Comparison of ENCODE assay signal across 8 cellular contexts in genomic region chr18:48829443-48830149, GRCh38.
DNase-seq lines count a peak whose midpoint lies in the region; ATAC-seq and TF ChIP-seq lines count a peak whose summit lies in the region.

No MANE protein-coding gene starts in this region.

- H3K36me3 ChIP-seq in lower lobe of right lung (no peaks in the 10 kb centered on the region), A673 (ENCODE audit: insufficient read depth, low read length, poor library complexity, severe bottlenecking) (no peaks in the 10 kb centered on the region)

- no TSS peak for BruUV-seq in A673 (replicated peaks; lab: Mats Ljungman, UMichigan)

- peak; percentile 13 to 16 for DNase-seq in activated T-cell treated with anti-CD3 and anti-CD28 coated beads, Interleukin-2, amount 50 U/mL, for 48 hours
- DNase-seq in activated T-cell treated with anti-CD3 and anti-CD28 coated beads, Interleukin-2, amount 50 U/mL, for 72 hours, result no peak
- no peak for DNase-seq in activated T-helper 1 cell treated with anti-CD3 and anti-CD28 coated beads, Interleukin-12 subunit alpha, Interleukin-12 subunit beta, Interleukin-2, Interleukin-4 antibody, amounts not matched to agents 30 ng/mL and 10 ng/mL and 1 ng/mL, durations not matched to agents 14 hours and 24 hours and 36 hours (ENCODE audit: low spot score)
- DNase-seq in lower lobe of right lung (peak; percentile 51), ureter (ENCODE audit: low spot score) (peak; percentile 48), OCI-M2 (lab: John Stamatoyannopoulos, UW; ENCODE audit: unreplicated experiment) (no peak), A673 (ENCODE audit: low spot score) (no peak)

- intact Hi-C loops in activated T-helper 1 cell treated with anti-CD3 and anti-CD28 coated beads, Interleukin-12 subunit alpha, Interleukin-12 subunit beta, Interleukin-2, Interleukin-4 antibody, amounts not matched to agents 30 ng/mL and 10 ng/mL and 1 ng/mL, durations not matched to agents 14 hours and 24 hours and 36 hours (cut with micrococcal nuclease), result loop anchor here (5.0 kb wide), 1 partner anchor 103 kb away; no protein-coding TSS in a partner anchor
- intact Hi-C loops in lower lobe of right lung (cut with DNase I) (no loop called here), A673 (cut with micrococcal nuclease; ENCODE audit: unreplicated experiment) (no loop called here)

- ATAC-seq in activated T-cell treated with anti-CD3 and anti-CD28 coated beads, Interleukin-2, amount 50 U/mL, for 72 hours (replicated peaks in 1 of 2), result no peak
- ATAC-seq in lower lobe of right lung (no peak), HG03432 (IDR thresholded peaks at IDR 0.05; ENCODE audit: unreplicated experiment) (no peak)

- TF ChIP-seq CTCF in lower lobe of right lung (IDR thresholded peaks at IDR 0.05) (no peak), A673 (conservative IDR thresholded peaks at IDR 0.05; ENCODE audit: low read depth, low read length) (no peak)

- POLR2A ChIA-PET in A673 (lab: Charles Lee; ENCODE audit: low non-redundant PET), result interaction anchor here (0.5 to 0.6 kb wide), 2 partner anchors 243 to 549 kb away, joined by 9 to 10 read pairs; no protein-coding TSS in a partner anchor

- no peaks in the 10 kb centered on the region for H3K36me3 Mint-ChIP-seq in activated T-cell treated with anti-CD3 and anti-CD28 coated beads, Interleukin-2, amount 50 U/mL, for 72 hours (ENCODE audit: insufficient read depth in 2 of 2)
- no peaks in the 10 kb centered on the region for H3K36me3 Mint-ChIP-seq in activated T-helper 1 cell treated with anti-CD3 and anti-CD28 coated beads, Interleukin-12 subunit alpha, Interleukin-12 subunit beta, Interleukin-2, Interleukin-4 antibody, amounts not matched to agents 30 ng/mL and 10 ng/mL and 1 ng/mL, durations not matched to agents 14 hours and 24 hours and 36 hours (ENCODE audit: low read depth)

- H3K27ac ChIP-seq in lower lobe of right lung, result no peak overlapping the region
- H3K27ac ChIP-seq in A673 (ENCODE audit: low read depth, low read length, poor library complexity, severe bottlenecking), result no peak overlapping the region

- CTCF ChIA-PET in A673 (lab: Charles Lee), result no interaction called here

- no peaks in the 10 kb centered on the region for H3K27me3 Mint-ChIP-seq in activated T-cell treated with anti-CD3 and anti-CD28 coated beads, Interleukin-2, amount 50 U/mL, for 72 hours (ENCODE audit: low read depth)
- H3K27me3 Mint-ChIP-seq in activated T-helper 1 cell treated with anti-CD3 and anti-CD28 coated beads, Interleukin-12 subunit alpha, Interleukin-12 subunit beta, Interleukin-2, Interleukin-4 antibody, amounts not matched to agents 30 ng/mL and 10 ng/mL and 1 ng/mL, durations not matched to agents 14 hours and 24 hours and 36 hours (ENCODE audit: insufficient read depth), result peaks cover 4% of the 10 kb centered on the region

- H3K9me3 ChIP-seq in lower lobe of right lung (no peaks in the 10 kb centered on the region), A673 (ENCODE audit: low read depth, low read length, poor library complexity, severe bottlenecking) (no peaks in the 10 kb centered on the region)

- no peak overlapping the region for H3K4me3 Mint-ChIP-seq in activated T-cell treated with anti-CD3 and anti-CD28 coated beads, Interleukin-2, amount 50 U/mL, for 72 hours
- H3K4me3 Mint-ChIP-seq in activated T-helper 1 cell treated with anti-CD3 and anti-CD28 coated beads, Interleukin-12 subunit alpha, Interleukin-12 subunit beta, Interleukin-2, Interleukin-4 antibody, amounts not matched to agents 30 ng/mL and 10 ng/mL and 1 ng/mL, durations not matched to agents 14 hours and 24 hours and 36 hours, result no peak overlapping the region

- H3K4me3 ChIP-seq in lower lobe of right lung (no peak overlapping the region), A673 (ENCODE audit: low read depth, low read length, poor library complexity, severe bottlenecking) (no peak overlapping the region)

- peaks cover 34% of the 10 kb centered on the region for H3K4me1 Mint-ChIP-seq in activated T-cell treated with anti-CD3 and anti-CD28 coated beads, Interleukin-2, amount 50 U/mL, for 72 hours (ENCODE audit: low read depth)
- H3K4me1 Mint-ChIP-seq in activated T-helper 1 cell treated with anti-CD3 and anti-CD28 coated beads, Interleukin-12 subunit alpha, Interleukin-12 subunit beta, Interleukin-2, Interleukin-4 antibody, amounts not matched to agents 30 ng/mL and 10 ng/mL and 1 ng/mL, durations not matched to agents 14 hours and 24 hours and 36 hours (ENCODE audit: low read depth), result peaks cover 50% of the 10 kb centered on the region

- no peak overlapping the region for H3K27ac Mint-ChIP-seq in activated T-cell treated with anti-CD3 and anti-CD28 coated beads, Interleukin-2, amount 50 U/mL, for 72 hours
- peak overlapping the region; percentile 23 for H3K27ac Mint-ChIP-seq in activated T-helper 1 cell treated with anti-CD3 and anti-CD28 coated beads, Interleukin-12 subunit alpha, Interleukin-12 subunit beta, Interleukin-2, Interleukin-4 antibody, amounts not matched to agents 30 ng/mL and 10 ng/mL and 1 ng/mL, durations not matched to agents 14 hours and 24 hours and 36 hours

- peaks cover 83% of the 10 kb centered on the region for H3K4me1 ChIP-seq in lower lobe of right lung
- peaks cover 72% of the 10 kb centered on the region for H3K4me1 ChIP-seq in A673 (ENCODE audit: insufficient read depth, low read length, poor library complexity, severe bottlenecking)

- H3K9me3 Mint-ChIP-seq in activated T-cell treated with anti-CD3 and anti-CD28 coated beads, Interleukin-2, amount 50 U/mL, for 72 hours, result no peaks in the 10 kb centered on the region
- no peaks in the 10 kb centered on the region for H3K9me3 Mint-ChIP-seq in activated T-helper 1 cell treated with anti-CD3 and anti-CD28 coated beads, Interleukin-12 subunit alpha, Interleukin-12 subunit beta, Interleukin-2, Interleukin-4 antibody, amounts not matched to agents 30 ng/mL and 10 ng/mL and 1 ng/mL, durations not matched to agents 14 hours and 24 hours and 36 hours

- H3K27me3 ChIP-seq in lower lobe of right lung (ENCODE audit: low read depth) (no peaks in the 10 kb centered on the region), A673 (replicated peaks; ENCODE audit: insufficient read depth, low read depth, low read length, poor library complexity) (no peaks in the 10 kb centered on the region)

Comparison
In these comparisons a context has a peak if more than half of its experiments do, and no peak if none do; other contexts are left out.
1. DNase-seq: peak in activated T-cell treated with anti-CD3 and anti-CD28 coated beads, Interleukin-2, amount 50 U/mL, for 48 hours (2 of 2), lower lobe of right lung (single experiment) and ureter (single experiment); none in activated T-cell treated with anti-CD3 and anti-CD28 coated beads, Interleukin-2, amount 50 U/mL, for 72 hours (0 of 2), activated T-helper 1 cell treated with anti-CD3 and anti-CD28 coated beads, Interleukin-12 subunit alpha, Interleukin-12 subunit beta, Interleukin-2, Interleukin-4 antibody, amounts not matched to agents 30 ng/mL and 10 ng/mL and 1 ng/mL, durations not matched to agents 14 hours and 24 hours and 36 hours (single experiment), OCI-M2 (single experiment) and A673 (single experiment).